Comparison of ENCODE assay signal across 8 cellular contexts in the genomic region with DNA sequence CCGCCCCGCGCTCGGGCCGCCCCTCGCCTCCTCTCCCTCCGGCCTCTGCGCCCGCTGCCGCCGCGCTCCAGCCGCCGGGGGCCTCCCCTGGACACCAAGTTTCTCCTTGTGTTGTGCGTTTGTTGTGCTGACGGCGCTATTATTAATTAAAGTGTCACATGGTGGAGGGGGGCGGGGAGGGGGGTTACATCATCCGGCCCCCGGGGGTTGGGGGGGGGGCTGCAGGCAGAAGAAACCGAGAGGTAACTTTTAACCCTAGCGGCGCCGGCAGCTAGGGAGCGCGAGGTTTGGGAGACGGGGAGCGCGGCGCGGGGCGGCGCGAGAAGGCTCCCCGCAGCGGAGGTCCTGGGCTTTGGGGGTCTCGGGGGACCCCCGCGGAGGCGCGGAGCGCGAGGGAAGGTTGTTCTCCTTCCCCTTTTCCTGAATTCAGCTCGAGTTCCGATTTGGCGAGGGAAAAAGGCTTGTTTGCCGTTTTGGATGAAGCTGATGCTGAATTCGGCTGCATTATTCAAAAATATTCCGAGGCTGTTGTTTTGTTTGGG. TPM values are rescaled to one million over a fixed set of nuclear protein-coding genes. Genes with fewer than 3 reads are reported as not detected.
DNase-seq lines count a peak whose midpoint lies in the region; ATAC-seq, FAIRE-seq and TF ChIP-seq lines count a peak whose summit lies in the region.

HRK (minus strand) TSS at position 117 of the 542 bp plus-strand sequence. CDS start 134 bp downstream, outside the sequence.

- H3K9me3 ChIP-seq in A549: no peaks in the 10 kb centered on the region

- H3K27ac ChIP-seq in A549 (peak within 1 kb of the TSS; percentile 68 to 87; a peak in 5 of 6 replicates), dorsolateral prefrontal cortex (peak within 1 kb of the TSS in 4 of 59 donors; percentile 16 to 59 (median 44))

- WGBS in A549 (ENCODE audit: missing lambda C conversion rate): 2% methylated on average over 24 of the region's 49 CpGs

- intact Hi-C loops in dorsolateral prefrontal cortex (cut with DNase I): loop anchor here in 1 of 2 donors (5.0 kb wide), 1 partner anchor 169 kb away; no protein-coding TSS in a partner anchor
- intact Hi-C loops in sciatic nerve (cut with DNase I): no loop called here

- H3K4me3 ChIP-seq in A549: peak within 1 kb of the TSS; percentile 47
- peak within 1 kb of the TSS; percentile 18 to 71 (median 57) for H3K4me3 ChIP-seq in dorsolateral prefrontal cortex
- H3K4me3 ChIP-seq in retinal pigment epithelial cell (ENCODE audit: low read length): peak within 1 kb of the TSS; percentile 67

- POLR2A ChIA-PET in A549 (lab: Yijun Ruan, JAX): interaction anchor here (0.6 to 1.5 kb wide), 3 partner anchors 20 to 148 kb away, joined by 3 to 4 read pairs (median 3); no protein-coding TSS in a partner anchor

- FAIRE-seq in A549 (lab: Jason Lieb, UNC): no peak

- ATAC-seq in A549: peak; percentile 19 to 54; a peak in 5 of 6 replicates
- ATAC-seq in GM18519 (IDR thresholded peaks at IDR 0.05; ENCODE audit: low FRiP score, unreplicated experiment): peak; percentile 12
- ATAC-seq in sciatic nerve: no peak

- peaks cover 24% of the 10 kb centered on the region for H3K4me1 ChIP-seq in A549

- CTCF ChIA-PET in A549 (lab: Yijun Ruan, JAX): interaction anchor here (1.0 to 3.7 kb wide), 14 partner anchors 10 to 178 kb away, joined by 3 to 22 read pairs (median 4); no protein-coding TSS in a partner anchor

- peak within 1 kb of the TSS; percentile 89 for H3K4me2 ChIP-seq in A549

- H3K27me3 ChIP-seq in dorsolateral prefrontal cortex: peaks cover 0 to 52% (median 23%) of the 10 kb centered on the region in 45 donors

- DNase-seq in A549 (ENCODE audit: low read depth in 1 of 2, low spot score in 1 of 2) (no peak), NCI-H2171 (lab: John Stamatoyannopoulos, UW) (peak; percentile 43), dorsolateral prefrontal cortex (no peak), retinal pigment epithelial cell (ENCODE audit: low read depth) (no peak), NK-92 (lab: John Stamatoyannopoulos, UW; ENCODE audit: unreplicated experiment) (no peak), sciatic nerve (ENCODE audit: low spot score) (no peak), NCI-H526 treated with DMSO at 0.1 percent for 48 hours (lab: John Stamatoyannopoulos, UW) (no peak)

- TF ChIP-seq POLR2A in A549 (IDR thresholded peaks at IDR 0.05; ENCODE audit: low read length): no peak

- TF ChIP-seq EP300 in A549 (IDR thresholded peaks at IDR 0.05): no peak

- TF ChIP-seq RAD21 in A549 (conservative IDR thresholded peaks at IDR 0.05 in 1 of 2, IDR thresholded peaks at IDR 0.05 in 1 of 2): no peak

- no peak; the same call in 2 of the 3 replicates for TF ChIP-seq CTCF in A549 (IDR thresholded peaks at IDR 0.05)
- no peak for TF ChIP-seq CTCF in dorsolateral prefrontal cortex (IDR thresholded peaks at IDR 0.05 in 54 of 56, conservative IDR thresholded peaks at IDR 0.05 in 2 of 56; ENCODE audit: low read depth in 1 of 56, partially characterized antibody in 56 of 56)
- no peak for TF ChIP-seq CTCF in retinal pigment epithelial cell (conservative IDR thresholded peaks at IDR 0.05; ENCODE audit: low read depth, low read length)

TF ChIP-seq in A549, 52 proteins besides CTCF, POLR2A, EP300 and RAD21 (continues in another document):
- TF ChIP-seq TFCP2L1 (CRISPR knock-in tag; IDR thresholded peaks at IDR 0.05): no peak
- no peak for TF ChIP-seq RCOR1 (IDR thresholded peaks at IDR 0.05; ENCODE audit: low read depth, low read length)
- TF ChIP-seq RARB (CRISPR knock-in tag; IDR thresholded peaks at IDR 0.05): no peak
- TF ChIP-seq, protein P1, sequence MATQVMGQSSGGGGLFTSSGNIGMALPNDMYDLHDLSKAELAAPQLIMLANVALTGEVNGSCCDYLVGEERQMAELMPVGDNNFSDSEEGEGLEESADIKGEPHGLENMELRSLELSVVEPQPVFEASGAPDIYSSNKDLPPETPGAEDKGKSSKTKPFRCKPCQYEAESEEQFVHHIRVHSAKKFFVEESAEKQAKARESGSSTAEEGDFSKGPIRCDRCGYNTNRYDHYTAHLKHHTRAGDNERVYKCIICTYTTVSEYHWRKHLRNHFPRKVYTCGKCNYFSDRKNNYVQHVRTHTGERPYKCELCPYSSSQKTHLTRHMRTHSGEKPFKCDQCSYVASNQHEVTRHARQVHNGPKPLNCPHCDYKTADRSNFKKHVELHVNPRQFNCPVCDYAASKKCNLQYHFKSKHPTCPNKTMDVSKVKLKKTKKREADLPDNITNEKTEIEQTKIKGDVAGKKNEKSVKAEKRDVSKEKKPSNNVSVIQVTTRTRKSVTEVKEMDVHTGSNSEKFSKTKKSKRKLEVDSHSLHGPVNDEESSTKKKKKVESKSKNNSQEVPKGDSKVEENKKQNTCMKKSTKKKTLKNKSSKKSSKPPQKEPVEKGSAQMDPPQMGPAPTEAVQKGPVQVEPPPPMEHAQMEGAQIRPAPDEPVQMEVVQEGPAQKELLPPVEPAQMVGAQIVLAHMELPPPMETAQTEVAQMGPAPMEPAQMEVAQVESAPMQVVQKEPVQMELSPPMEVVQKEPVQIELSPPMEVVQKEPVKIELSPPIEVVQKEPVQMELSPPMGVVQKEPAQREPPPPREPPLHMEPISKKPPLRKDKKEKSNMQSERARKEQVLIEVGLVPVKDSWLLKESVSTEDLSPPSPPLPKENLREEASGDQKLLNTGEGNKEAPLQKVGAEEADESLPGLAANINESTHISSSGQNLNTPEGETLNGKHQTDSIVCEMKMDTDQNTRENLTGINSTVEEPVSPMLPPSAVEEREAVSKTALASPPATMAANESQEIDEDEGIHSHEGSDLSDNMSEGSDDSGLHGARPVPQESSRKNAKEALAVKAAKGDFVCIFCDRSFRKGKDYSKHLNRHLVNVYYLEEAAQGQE (IDR thresholded peaks at IDR 0.05): no peak
- TF ChIP-seq NPAS2 (CRISPR knock-in tag; IDR thresholded peaks at IDR 0.05; ENCODE audit: borderline replicate concordance): no peak
- TF ChIP-seq HDAC2 (IDR thresholded peaks at IDR 0.05): no peak
- TF ChIP-seq JUN (IDR thresholded peaks at IDR 0.05): no peak
- no peak for TF ChIP-seq PBX3 (IDR thresholded peaks at IDR 0.05)
- no peak for TF ChIP-seq ELK1 (IDR thresholded peaks at IDR 0.05; ENCODE audit: low read depth, low read length)
- no peak for TF ChIP-seq HEYL (CRISPR knock-in tag; IDR thresholded peaks at IDR 0.05)
- TF ChIP-seq SMC3 (IDR thresholded peaks at IDR 0.05): no peak
- TF ChIP-seq, protein P2, sequence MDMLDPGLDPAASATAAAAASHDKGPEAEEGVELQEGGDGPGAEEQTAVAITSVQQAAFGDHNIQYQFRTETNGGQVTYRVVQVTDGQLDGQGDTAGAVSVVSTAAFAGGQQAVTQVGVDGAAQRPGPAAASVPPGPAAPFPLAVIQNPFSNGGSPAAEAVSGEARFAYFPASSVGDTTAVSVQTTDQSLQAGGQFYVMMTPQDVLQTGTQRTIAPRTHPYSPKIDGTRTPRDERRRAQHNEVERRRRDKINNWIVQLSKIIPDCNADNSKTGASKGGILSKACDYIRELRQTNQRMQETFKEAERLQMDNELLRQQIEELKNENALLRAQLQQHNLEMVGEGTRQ (IDR thresholded peaks at IDR 0.05): no peak
- TF ChIP-seq HES2 (IDR thresholded peaks at IDR 0.05): no peak
- TF ChIP-seq, protein P3, sequence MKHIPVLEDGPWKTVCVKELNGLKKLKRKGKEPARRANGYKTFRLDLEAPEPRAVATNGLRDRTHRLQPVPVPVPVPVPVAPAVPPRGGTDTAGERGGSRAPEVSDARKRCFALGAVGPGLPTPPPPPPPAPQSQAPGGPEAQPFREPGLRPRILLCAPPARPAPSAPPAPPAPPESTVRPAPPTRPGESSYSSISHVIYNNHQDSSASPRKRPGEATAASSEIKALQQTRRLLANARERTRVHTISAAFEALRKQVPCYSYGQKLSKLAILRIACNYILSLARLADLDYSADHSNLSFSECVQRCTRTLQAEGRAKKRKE (CRISPR knock-in tag; IDR thresholded peaks at IDR 0.05; ENCODE audit: low read depth): no peak
- no peak for TF ChIP-seq KDM5A (IDR thresholded peaks at IDR 0.05)
- no peak for TF ChIP-seq BHLHE40 (IDR thresholded peaks at IDR 0.05; ENCODE audit: low read depth, low read length)
- TF ChIP-seq TP53 (CRISPR knock-in tag; IDR thresholded peaks at IDR 0.05): no peak
- TF ChIP-seq ESRRA (IDR thresholded peaks at IDR 0.05; ENCODE audit: borderline replicate concordance, low read length): no peak
- TF ChIP-seq CEBPB (IDR thresholded peaks at IDR 0.05): no peak

RNA-seq across cellular contexts. Expression of gene HRK, which starts in this region (rescaled TPM):
- polyA plus RNA-seq in A549 (2011; rRNA removed) (0.34 and 0.40 TPM in 2 replicates), A549 (2017; fragmentation: RNase III; extraction: RNeasy Plus Mini Kit Qiagen cat#74134 plus additional on column Dnase treatment) (0.13 to 0.14 TPM (median 0.13 TPM) in 3 replicates)
- polyA plus RNA-seq in A549 (2012; cell fraction: cytosol; rRNA removed): 0.09 and 0.12 TPM in 2 replicates
- 0.08 and 0.17 TPM in 2 replicates for polyA plus RNA-seq in A549 (2012; cell fraction: nucleus; rRNA removed)
- 0.17 and 0.39 TPM in 2 replicates for polyA minus RNA-seq in A549 (2011; rRNA and poly(A)+ RNA removed)
- total RNA-seq in dorsolateral prefrontal cortex (10 to 100 TPM in 30 of 120 experiments, 1 to 10 TPM in 90; 1.7 to 19.5 (median 8.0) TPM), sciatic nerve (0.22 TPM)

Comparison
In these comparisons a context has a peak if more than half of its experiments do, and no peak if none do; other contexts are left out.
1. Peak in ATAC-seq, H3K4me3 ChIP-seq, H3K27ac ChIP-seq and H3K4me2 ChIP-seq in A549; RNA of the gene not detected or under 1 TPM.